20 cellular contexts compared by ENCODE assay signal in genomic region chr16:68743664-68744063, GRCh38. TPM values are rescaled to one million over a fixed set of nuclear protein-coding genes. Genes with fewer than 3 reads are reported as not detected.
DNase-seq lines count a peak whose midpoint lies in the region; ATAC-seq and TF ChIP-seq lines count a peak whose summit lies in the region.
"Had no signal": no experiment of that assay in that cellular context is flagged by ENCODE, and none has a peak within 500 bp of the region (broad histone marks: within the 10 kb centered on the region; RNA-seq: fewer than 3 reads in every experiment).

No MANE protein-coding gene starts in this region.

- H3K9me3 ChIP-seq in Panc1 (ENCODE audit: control insufficient read depth, insufficient read depth, low read depth, low read length), result no peaks in the 10 kb centered on the region
- H3K9me3 ChIP-seq in esophagus squamous epithelium, result no peaks in the 10 kb centered on the region
- H3K9me3 ChIP-seq in mucosa of stomach (ENCODE audit: control insufficient read depth, low read length), result no peaks in the 10 kb centered on the region
- H3K9me3 ChIP-seq in upper lobe of left lung, result no peaks in the 10 kb centered on the region
- H3K9me3 ChIP-seq: ovary had no signal

- TF ChIP-seq POLR2A in esophagus squamous epithelium (IDR thresholded peaks at IDR 0.05) (no peak), upper lobe of left lung (IDR thresholded peaks at IDR 0.05) (no peak)

- intact Hi-C loops in Panc1 (cut with micrococcal nuclease; ENCODE audit: unreplicated experiment) (no loop called here), esophagus squamous epithelium (cut with DNase I) (no loop called here)

- TF ChIP-seq CTCF in Panc1 (IDR thresholded peaks at IDR 0.05) (no peak), esophagus squamous epithelium (IDR thresholded peaks at IDR 0.05) (no peak), upper lobe of left lung (IDR thresholded peaks at IDR 0.05) (no peak)

- BruUV-seq in Panc1 (replicated peaks; lab: Mats Ljungman, UMichigan), result no TSS peak

- POLR2A ChIA-PET in Panc1 (lab: Charles Lee), result interaction anchor here (0.5 kb wide), 1 partner anchor 12 kb away, joined by 8 read pairs; no protein-coding TSS in a partner anchor

- no peak for TF ChIP-seq EP300 in upper lobe of left lung (IDR thresholded peaks at IDR 0.05)

- H3K36me3 ChIP-seq in Panc1 (ENCODE audit: control insufficient read depth, insufficient read depth, low read length) (no peaks in the 10 kb centered on the region), esophagus squamous epithelium (peaks cover 0 to 11% (median 0%) of the 10 kb centered on the region in 3 donors), mucosa of stomach (ENCODE audit: control insufficient read depth, insufficient read depth, low read length) (no peaks in the 10 kb centered on the region), upper lobe of left lung (no peaks in the 10 kb centered on the region)
- H3K36me3 ChIP-seq: ovary had no signal

- H3K27ac ChIP-seq in Panc1 (ENCODE audit: low read length), result peak overlapping the region; percentile 81
- peak overlapping the region; percentile 69 to 91 (median 82) for H3K27ac ChIP-seq in esophagus squamous epithelium
- H3K27ac ChIP-seq in upper lobe of left lung, result peak overlapping the region; percentile 50 to 79 (median 72)
- H3K27ac ChIP-seq: ovary had no signal

- WGBS in esophagus squamous epithelium, 2 donors, result 70 to 94% methylated on average over 4 of the region's 4 CpGs
- WGBS in upper lobe of left lung, 2 donors, result 81 to 88% methylated on average over 4 of the region's 4 CpGs

- peaks cover 40% of the 10 kb centered on the region for H3K4me1 ChIP-seq in Panc1 (ENCODE audit: control insufficient read depth, insufficient read depth, low read length)
- H3K4me1 ChIP-seq in esophagus squamous epithelium, result peaks cover 21 to 94% (median 24%) of the 10 kb centered on the region in 3 donors
- H3K4me1 ChIP-seq in mucosa of stomach (ENCODE audit: control insufficient read depth, insufficient read depth, low read length), result peaks cover 74% of the 10 kb centered on the region
- peaks cover 10 to 59% (median 30%) of the 10 kb centered on the region in 4 donors for H3K4me1 ChIP-seq in upper lobe of left lung

- CTCF ChIA-PET in Panc1 (lab: Charles Lee), result no interaction called here

- no peaks in the 10 kb centered on the region for H3K27me3 ChIP-seq in Panc1 (ENCODE audit: control insufficient read depth, insufficient read depth, low read length)
- H3K27me3 ChIP-seq in esophagus squamous epithelium, result peaks cover 0 to under 1% (median 0%) of the 10 kb centered on the region in 4 donors
- no peaks in the 10 kb centered on the region for H3K27me3 ChIP-seq in mucosa of stomach (ENCODE audit: control insufficient read depth, insufficient read depth, low read length)
- no peaks in the 10 kb centered on the region for H3K27me3 ChIP-seq in upper lobe of left lung
- H3K27me3 ChIP-seq: ovary had no signal

- H3K4me3 ChIP-seq in Panc1 (ENCODE audit: low read depth in 2 of 2, low read length in 2 of 2), result no peak overlapping the region
- no peak overlapping the region for H3K4me3 ChIP-seq in esophagus squamous epithelium
- peak overlapping the region; percentile 28 for H3K4me3 ChIP-seq in mucosa of stomach (ENCODE audit: low read length)
- H3K4me3 ChIP-seq in upper lobe of left lung, result no peak overlapping the region
- H3K4me3 ChIP-seq: ovary had no signal

- in situ Hi-C loops in Panc1 (cut with HindIII; ENCODE audit: low pct_unique_long_range_greater_than_20kb, low sequenced_read_pairs), result no loop called here

- no peak for ATAC-seq in Panc1
- ATAC-seq in upper lobe of left lung (ENCODE audit: low FRiP score in 2 of 2), result no peak
- ATAC-seq: natural killer cell had no signal

- peak overlapping the region; percentile 71 for H3K9ac ChIP-seq in mucosa of stomach (ENCODE audit: low read length)

- DNase-seq in Panc1 (ENCODE audit: low read depth, low spot score), result no peak
- DNase-seq in esophagus squamous epithelium (lab: John Stamatoyannopoulos, UW), result no peak
- no peak for DNase-seq in upper lobe of left lung
- DNase-seq in NOMO-1 treated with DMSO at 0.1 percent for 48 hours (lab: John Stamatoyannopoulos, UW; ENCODE audit: unreplicated experiment), result no peak
- no peak for DNase-seq in NCI-H1436 treated with DMSO at 0.1 percent for 48 hours (lab: John Stamatoyannopoulos, UW)
- DNase-seq in NCI-H128 (lab: John Stamatoyannopoulos, UW; ENCODE audit: unreplicated experiment), result no peak
- DNase-seq: activated CD4-positive, alpha-beta memory T cell treated with anti-CD3 and anti-CD28 coated beads for 36 hours; activated naive CD4-positive, alpha-beta T cell treated with Interleukin-2 at 50 U/mL for 16 hours; activated T-cell treated with anti-CD3 and anti-CD28 coated beads for 4 hours; central memory CD4-positive, alpha-beta T cell; head of caudate nucleus; natural killer cell; NCI-H1105; NCI-H2107; NCI-H524 treated with DMSO at 0.1 percent for 48 hours; ovary; stimulated activated CD4-positive, alpha-beta T cell treated with anti-CD3 and anti-CD28 coated beads, Interleukin-2, amount 100 ng/mL, for 24 hours; T-helper 1 cell had no signal

RNA-seq across cellular contexts. Expression of gene CDH1, which starts 6.6 kb away (rescaled TPM):
- 65.8 TPM for total RNA-seq in Panc1 (2021; ENCODE audit: unreplicated experiment)
- 9.5 TPM for polyA plus RNA-seq in Panc1 (2012; ENCODE audit: insufficient read length)
- 100 to 1,000 TPM in 3 of 4 donors, 10 to 100 TPM in 1; 72.7 to 302 (median 160) TPM for total RNA-seq in esophagus squamous epithelium
- 100 to 1,000 TPM in 5 of 6 donors, 10 to 100 TPM in 1; 99.5 to 174 (median 132) TPM for total RNA-seq in upper lobe of left lung
- total RNA-seq: lung microvascular endothelial cell had no signal
